15 cellular contexts compared by ENCODE assay signal in the genomic region with DNA sequence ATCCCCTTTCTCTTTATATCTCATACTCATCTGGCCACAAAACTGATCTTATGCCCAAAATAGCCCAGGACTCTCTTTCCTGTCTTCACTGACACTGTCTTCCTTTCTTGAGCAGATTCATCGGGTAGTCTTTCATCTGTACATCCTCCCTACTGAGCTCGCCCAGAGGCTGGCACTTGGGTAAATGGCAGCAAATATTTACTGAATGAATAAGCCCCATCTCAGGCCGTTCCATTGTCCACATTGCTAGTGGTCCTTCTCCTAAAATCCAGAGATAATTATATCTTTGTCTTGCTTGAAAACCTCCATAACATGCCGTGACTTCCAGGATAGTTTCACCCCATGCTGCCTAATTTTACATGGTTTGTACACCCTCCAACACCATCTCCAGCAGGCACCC.
DNase-seq lines count a peak whose midpoint lies in the region; ATAC-seq, FAIRE-seq and TF ChIP-seq lines count a peak whose summit lies in the region.
"Had no signal": no experiment of that assay in that cellular context is flagged by ENCODE, and none has a peak within 500 bp of the region (broad histone marks: within the 10 kb centered on the region; RNA-seq: fewer than 3 reads in every experiment).

No MANE protein-coding gene starts in this region.

- ATAC-seq in HepG2: no peak
- ATAC-seq in right lobe of liver: no peak
- ATAC-seq in HG02571 (IDR thresholded peaks at IDR 0.05; ENCODE audit: unreplicated experiment): no peak
- no peak for ATAC-seq in HG03442 (IDR thresholded peaks at IDR 0.05; ENCODE audit: unreplicated experiment)

- H3K9ac ChIP-seq in HepG2 (ENCODE audit: insufficient read depth, low read depth, low read length): no peak overlapping the region
- H3K9ac ChIP-seq: KMS-11 had no signal

- DNase-seq in HepG2 (ENCODE audit: low spot score): peak; percentile 73
- DNase-seq in right lobe of liver: no peak
- DNase-seq in NCI-H146 (lab: John Stamatoyannopoulos, UW): peak; percentile 62
- peak; percentile 35 for DNase-seq in NCI-H748 treated with DMSO at 0.1 percent for 48 hours (lab: John Stamatoyannopoulos, UW)
- DNase-seq in foreskin melanocyte: peak; percentile 69
- DNase-seq in NCI-H2196 treated with DMSO at 0.1 percent for 48 hours (lab: John Stamatoyannopoulos, UW; ENCODE audit: unreplicated experiment): no peak
- DNase-seq: NCI-H1694, NCI-H446, NCI-H526 treated with DMSO at 0.1 percent for 48 hours had no signal

- H2AFZ ChIP-seq in HepG2 (ENCODE audit: low read length): no peak overlapping the region

- H3K27ac ChIP-seq in HepG2 (ENCODE audit: extremely low read length, insufficient read depth, low read length): no peak overlapping the region
- no peak overlapping the region for H3K27ac ChIP-seq in right lobe of liver
- H3K27ac ChIP-seq: KMS-11, SJSA1 had no signal

- no peaks in the 10 kb centered on the region for H4K20me1 ChIP-seq in HepG2 (ENCODE audit: insufficient read depth, low read length)

- CTCF ChIA-PET in HepG2 (lab: Yijun Ruan, JAX; ENCODE audit: low intra/inter-chr PET ratio, low total read pairs): no interaction called here

- FAIRE-seq in HepG2 (lab: Jason Lieb, UNC): no peak
- FAIRE-seq: GM12891, GM19239 had no signal

- no TSS peak for BruUV-seq in HepG2 (replicated peaks; lab: Mats Ljungman, UMichigan)

- TF ChIP-seq RAD21 in HepG2 (CRISPR knock-in tag; IDR thresholded peaks at IDR 0.05): no peak

- TF ChIP-seq POLR2A in HepG2 (IDR thresholded peaks at IDR 0.05; ENCODE audit: insufficient read depth in 1 of 2, low read depth in 2 of 2, low read length in 2 of 2): no peak
- TF ChIP-seq POLR2A in right lobe of liver (IDR thresholded peaks at IDR 0.05): no peak

- no peaks in the 10 kb centered on the region for H3K79me2 ChIP-seq in HepG2 (ENCODE audit: insufficient read depth, low read length)

- H3K27me3 ChIP-seq in HepG2 (ENCODE audit: control insufficient read depth in 1 of 2, insufficient read depth in 2 of 2, low read length in 2 of 2): no peaks in the 10 kb centered on the region
- H3K27me3 ChIP-seq in right lobe of liver: no peaks in the 10 kb centered on the region

- TF ChIP-seq EP300 in HepG2 (IDR thresholded peaks at IDR 0.05; ENCODE audit: low read depth in 2 of 2, low read length in 2 of 2) (peak in 1 of 2 experiments; percentile 44; a peak in 1 of 4 replicates), HepG2 (CRISPR knock-in tag; IDR thresholded peaks at IDR 0.05; ENCODE audit: borderline replicate concordance) (no peak)

- intact Hi-C loops in HepG2 (cut with micrococcal nuclease; ENCODE audit: unreplicated experiment): no loop called here
- intact Hi-C loops in right lobe of liver (cut with DNase I): no loop called here

- no peak overlapping the region for H3K4me3 ChIP-seq in HepG2 (replicated peaks in 1 of 3; ENCODE audit: insufficient read depth in 1 of 3, low read depth in 2 of 3, low read length in 3 of 3)
- no peak overlapping the region for H3K4me3 ChIP-seq in right lobe of liver
- H3K4me3 ChIP-seq: SJSA1 had no signal

- no peak for TF ChIP-seq CTCF in HepG2 (CRISPR knock-in tag; IDR thresholded peaks at IDR 0.05)
- TF ChIP-seq CTCF in right lobe of liver (IDR thresholded peaks at IDR 0.05): no peak

- no peak overlapping the region for H3K4me2 ChIP-seq in HepG2 (ENCODE audit: low read depth, low read length)
- H3K4me2 ChIP-seq: KMS-11 had no signal

- H3K9me3 ChIP-seq in HepG2 (ENCODE audit: low read length): peaks cover 18% of the 10 kb centered on the region
- H3K9me3 ChIP-seq in right lobe of liver: peaks cover 0 to 3% (median 0%) of the 10 kb centered on the region in 4 donors

- 16% methylated on average over 4 of the region's 4 CpGs for WGBS in HepG2 (ENCODE audit: low lambda C conversion rate)
- WGBS in right lobe of liver (ENCODE audit: insufficient coverage, low coverage, low lambda C conversion rate, missing lambda C conversion rate): 73% methylated on average over 4 of the region's 4 CpGs

- peaks cover 72% of the 10 kb centered on the region for H3K4me1 ChIP-seq in HepG2 (ENCODE audit: insufficient read depth, low read length)
- peaks cover 0 to 17% (median 5%) of the 10 kb centered on the region in 4 donors for H3K4me1 ChIP-seq in right lobe of liver

- in situ Hi-C loops in HepG2 (cut with HindIII; ENCODE audit: extremely low pct_ligation_motif_present, low pct_unique_long_range_greater_than_20kb): no loop called here

- POLR2A ChIA-PET in HepG2 (lab: Yijun Ruan, JAX): no interaction called here

- H3K36me3 ChIP-seq in HepG2 (replicated peaks in 1 of 2; ENCODE audit: control insufficient read depth in 1 of 2, insufficient read depth in 2 of 2, low read length in 2 of 2) (no peaks in the 10 kb centered on the region), right lobe of liver (no peaks in the 10 kb centered on the region)
- H3K36me3 ChIP-seq: SJSA1 had no signal

TF ChIP-seq in HepG2, 621 proteins besides CTCF, POLR2A, EP300 and RAD21 (continues in another document):
- TF ChIP-seq HNRNPL (IDR thresholded peaks at IDR 0.05; ENCODE audit: low read depth, low read length): 0 out of 2 replicates have a peak, but pooled peaks have one; percentile 37
- no peak for TF ChIP-seq HNRNPH1 (optimal IDR thresholded peaks at IDR 0.05; ENCODE audit: low read depth, low read length)
- TF ChIP-seq, protein P1, sequence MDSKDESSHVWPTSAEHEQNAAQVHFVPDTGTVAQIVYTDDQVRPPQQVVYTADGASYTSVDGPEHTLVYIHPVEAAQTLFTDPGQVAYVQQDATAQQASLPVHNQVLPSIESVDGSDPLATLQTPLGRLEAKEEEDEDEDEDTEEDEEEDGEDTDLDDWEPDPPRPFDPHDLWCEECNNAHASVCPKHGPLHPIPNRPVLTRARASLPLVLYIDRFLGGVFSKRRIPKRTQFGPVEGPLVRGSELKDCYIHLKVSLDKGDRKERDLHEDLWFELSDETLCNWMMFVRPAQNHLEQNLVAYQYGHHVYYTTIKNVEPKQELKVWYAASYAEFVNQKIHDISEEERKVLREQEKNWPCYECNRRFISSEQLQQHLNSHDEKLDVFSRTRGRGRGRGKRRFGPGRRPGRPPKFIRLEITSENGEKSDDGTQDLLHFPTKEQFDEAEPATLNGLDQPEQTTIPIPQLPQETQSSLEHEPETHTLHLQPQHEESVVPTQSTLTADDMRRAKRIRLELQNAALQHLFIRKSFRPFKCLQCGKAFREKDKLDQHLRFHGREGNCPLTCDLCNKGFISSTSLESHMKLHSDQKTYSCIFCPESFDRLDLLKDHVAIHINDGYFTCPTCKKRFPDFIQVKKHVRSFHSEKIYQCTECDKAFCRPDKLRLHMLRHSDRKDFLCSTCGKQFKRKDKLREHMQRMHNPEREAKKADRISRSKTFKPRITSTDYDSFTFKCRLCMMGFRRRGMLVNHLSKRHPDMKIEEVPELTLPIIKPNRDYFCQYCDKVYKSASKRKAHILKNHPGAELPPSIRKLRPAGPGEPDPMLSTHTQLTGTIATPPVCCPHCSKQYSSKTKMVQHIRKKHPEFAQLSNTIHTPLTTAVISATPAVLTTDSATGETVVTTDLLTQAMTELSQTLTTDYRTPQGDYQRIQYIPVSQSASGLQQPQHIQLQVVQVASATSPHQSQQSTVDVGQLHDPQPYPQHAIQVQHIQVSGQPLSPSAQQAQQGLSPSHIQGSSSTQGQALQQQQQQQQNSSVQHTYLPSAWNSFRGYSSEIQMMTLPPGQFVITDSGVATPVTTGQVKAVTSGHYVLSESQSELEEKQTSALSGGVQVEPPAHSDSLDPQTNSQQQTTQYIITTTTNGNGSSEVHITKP (CRISPR knock-in tag; IDR thresholded peaks at IDR 0.05; ENCODE audit: low read depth): 0 out of 2 replicates have a peak, but pooled peaks have one; percentile 43
- no peak for TF ChIP-seq ARNT (IDR thresholded peaks at IDR 0.05)
- peak; percentile 35; the same call in 1 of the 2 replicates for TF ChIP-seq GATAD2A (CRISPR knock-in tag; IDR thresholded peaks at IDR 0.05)
- no peak for TF ChIP-seq ZMYM4 (CRISPR knock-in tag; IDR thresholded peaks at IDR 0.05)
- TF ChIP-seq SOX13 (IDR thresholded peaks at IDR 0.05): no peak; the same call in 1 of the 2 replicates
- TF ChIP-seq SOX13 (CRISPR knock-in tag; conservative IDR thresholded peaks at IDR 0.05 in 1 of 2, IDR thresholded peaks at IDR 0.05 in 1 of 2): peak in 1 of 2 experiments; percentile 57; a peak in 1 of 4 replicates
- TF ChIP-seq, protein P2, sequence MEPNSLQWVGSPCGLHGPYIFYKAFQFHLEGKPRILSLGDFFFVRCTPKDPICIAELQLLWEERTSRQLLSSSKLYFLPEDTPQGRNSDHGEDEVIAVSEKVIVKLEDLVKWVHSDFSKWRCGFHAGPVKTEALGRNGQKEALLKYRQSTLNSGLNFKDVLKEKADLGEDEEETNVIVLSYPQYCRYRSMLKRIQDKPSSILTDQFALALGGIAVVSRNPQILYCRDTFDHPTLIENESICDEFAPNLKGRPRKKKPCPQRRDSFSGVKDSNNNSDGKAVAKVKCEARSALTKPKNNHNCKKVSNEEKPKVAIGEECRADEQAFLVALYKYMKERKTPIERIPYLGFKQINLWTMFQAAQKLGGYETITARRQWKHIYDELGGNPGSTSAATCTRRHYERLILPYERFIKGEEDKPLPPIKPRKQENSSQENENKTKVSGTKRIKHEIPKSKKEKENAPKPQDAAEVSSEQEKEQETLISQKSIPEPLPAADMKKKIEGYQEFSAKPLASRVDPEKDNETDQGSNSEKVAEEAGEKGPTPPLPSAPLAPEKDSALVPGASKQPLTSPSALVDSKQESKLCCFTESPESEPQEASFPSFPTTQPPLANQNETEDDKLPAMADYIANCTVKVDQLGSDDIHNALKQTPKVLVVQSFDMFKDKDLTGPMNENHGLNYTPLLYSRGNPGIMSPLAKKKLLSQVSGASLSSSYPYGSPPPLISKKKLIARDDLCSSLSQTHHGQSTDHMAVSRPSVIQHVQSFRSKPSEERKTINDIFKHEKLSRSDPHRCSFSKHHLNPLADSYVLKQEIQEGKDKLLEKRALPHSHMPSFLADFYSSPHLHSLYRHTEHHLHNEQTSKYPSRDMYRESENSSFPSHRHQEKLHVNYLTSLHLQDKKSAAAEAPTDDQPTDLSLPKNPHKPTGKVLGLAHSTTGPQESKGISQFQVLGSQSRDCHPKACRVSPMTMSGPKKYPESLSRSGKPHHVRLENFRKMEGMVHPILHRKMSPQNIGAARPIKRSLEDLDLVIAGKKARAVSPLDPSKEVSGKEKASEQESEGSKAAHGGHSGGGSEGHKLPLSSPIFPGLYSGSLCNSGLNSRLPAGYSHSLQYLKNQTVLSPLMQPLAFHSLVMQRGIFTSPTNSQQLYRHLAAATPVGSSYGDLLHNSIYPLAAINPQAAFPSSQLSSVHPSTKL (CRISPR knock-in tag; IDR thresholded peaks at IDR 0.05): peak; percentile 76

Comparison
In these comparisons a context has a peak if more than half of its experiments do, and no peak if none do; other contexts are left out.
1. DNase-seq: peak in HepG2 (single experiment), NCI-H146 (single experiment), NCI-H748 treated with DMSO at 0.1 percent for 48 hours (single experiment) and foreskin melanocyte (single experiment); none in right lobe of liver (0 of 3) and NCI-H2196 treated with DMSO at 0.1 percent for 48 hours (single experiment).